ENCODE assay signal across 26 cellular contexts in the genomic region with DNA sequence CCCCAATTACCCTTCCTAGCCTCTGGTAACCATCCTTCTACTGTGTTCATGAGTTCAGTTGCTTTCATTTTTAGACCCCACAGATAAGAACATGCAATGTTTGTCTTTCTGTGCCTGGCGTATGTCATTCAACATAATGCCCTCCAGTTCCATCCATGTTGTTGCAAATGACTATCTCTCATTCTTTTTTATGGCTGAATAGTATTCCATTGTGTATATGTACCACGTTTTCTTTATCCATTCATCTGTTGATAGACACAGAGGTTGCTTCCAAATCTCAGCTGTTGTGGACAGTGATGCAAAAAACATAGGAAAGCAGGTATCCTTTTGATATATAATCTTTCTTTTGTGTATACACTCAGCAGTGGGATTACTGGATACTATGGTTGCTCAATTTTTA.
"Had no signal": no experiment of that assay in that cellular context is flagged by ENCODE, and none has a peak within 500 bp of the region (broad histone marks: within the 10 kb centered on the region; RNA-seq: fewer than 3 reads in every experiment).

No MANE protein-coding gene starts in this region.

- H3K27me3 ChIP-seq: neural progenitor cell, ovary, right lobe of liver, sigmoid colon, stomach, thyroid gland, tibial nerve, upper lobe of left lung, vagina had no signal

- H3K9me3 ChIP-seq: ovary, psoas muscle, right lobe of liver, thoracic aorta, thyroid gland, upper lobe of left lung, vagina had no signal

- H3K4me2 ChIP-seq: neural progenitor cell had no signal

- H3K36me3 ChIP-seq: neural progenitor cell, ovary, sigmoid colon, thoracic aorta, thyroid gland, tibial nerve had no signal

- H3K4me3 ChIP-seq: neural progenitor cell, ovary, psoas muscle, right lobe of liver, sigmoid colon, stomach, thoracic aorta, thyroid gland, tibial nerve, upper lobe of left lung, vagina had no signal

- H3K27ac ChIP-seq: neural progenitor cell, ovary, parathyroid adenoma, psoas muscle, right lobe of liver, sigmoid colon, stomach, thoracic aorta, thyroid gland, tibial nerve, upper lobe of left lung, vagina had no signal

- ATAC-seq: natural killer cell; psoas muscle; right cardiac atrium; right lobe of liver; stimulated activated effector memory CD8-positive, alpha-beta T cell treated with anti-CD3 and anti-CD28 coated beads, Interleukin-12 subunit alpha, Interleukin-12 subunit beta, amount 100 ng/mL, for 72 hours; stimulated activated naive B cell treated with anti-CD40 and anti-IgM and Interleukin-4, amounts not matched to agents 10 μg/mL and 1 μg/mL and 100 μg/mL, for 72 hours had no signal

- DNase-seq: natural killer cell; occipital lobe; ovary; posterior cingulate gyrus; psoas muscle; right cardiac atrium; right lobe of liver; sigmoid colon; small intestine; stimulated activated CD4-positive, alpha-beta T cell treated with anti-CD3 and anti-CD28 coated beads, Interleukin-15, amount 100 ng/mL, for 24 hours; stimulated activated CD4-positive, alpha-beta T cell treated with anti-CD3 and anti-CD28 coated beads, Interleukin-2, amount 100 ng/mL, for 24 hours; stimulated activated CD4-positive, alpha-beta T cell treated with anti-CD3 and anti-CD28 coated beads, Interleukin-2, amount 100 ng/mL, for 48 hours; stimulated activated CD4-positive, alpha-beta T cell treated with anti-CD3 and anti-CD28 coated beads, Interleukin-4, amount 100 ng/mL, for 24 hours; stimulated activated naive B cell treated with anti-CD40 and anti-IgM and Interleukin-4, amounts not matched to agents 10 μg/mL and 1 μg/mL and 100 μg/mL, for 72 hours; stimulated activated naive CD4-positive, alpha-beta T cell treated with Interleukin-2 at 50 U/mL for 16 hours; stomach; thyroid gland; trophoblast cell; upper lobe of left lung had no signal

- H3K9ac ChIP-seq: neural progenitor cell, parathyroid adenoma had no signal

- H2AFZ ChIP-seq: neural progenitor cell, parathyroid adenoma had no signal

- H3K4me1 ChIP-seq: neural progenitor cell, parathyroid adenoma, psoas muscle, right lobe of liver, sigmoid colon, thyroid gland, upper lobe of left lung, vagina had no signal

- FAIRE-seq: small intestine, urothelium cell line had no signal
